ENCODE assay signal across 21 cellular contexts in the genomic region with DNA sequence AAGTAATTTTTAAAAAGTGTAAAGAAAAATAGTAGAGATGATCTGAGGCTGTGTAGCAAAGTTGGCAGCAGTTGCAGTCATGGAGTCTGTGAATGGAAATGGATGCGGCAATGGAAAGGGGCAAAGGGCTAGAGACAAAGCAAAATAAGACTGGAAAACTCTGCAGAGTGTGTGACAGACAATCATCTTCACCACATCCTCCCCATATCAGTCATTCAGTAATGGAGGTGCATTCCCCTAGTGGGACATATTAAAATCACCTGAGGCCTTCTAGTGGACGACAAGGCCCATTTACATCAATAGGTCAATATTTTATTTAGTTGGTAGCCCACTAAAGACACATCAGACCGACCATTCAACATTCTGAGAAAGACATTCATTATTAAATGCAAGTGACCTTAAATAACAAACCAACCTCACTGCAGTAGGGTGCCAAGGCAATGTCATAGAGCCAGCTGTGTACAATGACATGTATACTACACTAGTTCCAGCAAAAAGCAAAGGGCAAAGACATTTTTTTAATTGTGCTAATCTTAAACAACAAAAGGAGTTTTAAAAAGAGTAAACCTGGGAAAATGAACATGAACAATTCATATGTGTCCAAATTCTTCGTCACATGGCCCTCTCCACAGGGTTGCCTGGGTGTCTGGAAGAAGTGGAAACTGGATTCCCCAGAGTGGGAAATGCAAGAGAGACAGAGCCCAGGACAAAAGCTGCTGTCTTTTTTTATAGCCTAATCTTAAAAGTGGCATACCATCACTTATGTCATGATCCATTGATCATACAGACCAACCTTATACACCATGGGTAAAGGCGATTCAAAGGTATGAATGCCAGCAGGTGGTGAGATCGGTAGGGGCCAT. TPM values are rescaled to one million over a fixed set of nuclear protein-coding genes. Genes with fewer than 3 reads are reported as not detected.
DNase-seq lines count a peak whose midpoint lies in the region; ATAC-seq and TF ChIP-seq lines count a peak whose summit lies in the region.
"Had no signal": no experiment of that assay in that cellular context is flagged by ENCODE, and none has a peak within 500 bp of the region (broad histone marks: within the 10 kb centered on the region; RNA-seq: fewer than 3 reads in every experiment).

No MANE protein-coding gene starts in this region.

- H3K4me1 ChIP-seq in Panc1 (ENCODE audit: control insufficient read depth, insufficient read depth, low read length) (peaks cover 4% of the 10 kb centered on the region; the same call in 1 of the 2 replicates), parathyroid adenoma (no peaks in the 10 kb centered on the region)
- H3K4me1 ChIP-seq: BE2C, gastrocnemius medialis, testis had no signal

- H3K4me1 Mint-ChIP-seq in activated CD8-positive, alpha-beta T cell treated with anti-CD3 and anti-CD28 coated beads for 36 hours (ENCODE audit: low read depth) = peaks cover 2% of the 10 kb centered on the region
- H3K4me1 Mint-ChIP-seq in activated CD8-positive, alpha-beta T cell treated with anti-CD3 and anti-CD28 coated beads, Interleukin-2, amount 10 ng/mL, durations not matched to agents 7 days and 5 days (ENCODE audit: low read depth) = peaks cover 10% of the 10 kb centered on the region
- H3K4me1 Mint-ChIP-seq: naive B cell had no signal

- H3K4me2 ChIP-seq in parathyroid adenoma (ENCODE audit: low read length) = no peak overlapping the region

- H3K9ac ChIP-seq in parathyroid adenoma = no peak overlapping the region

- POLR2A ChIA-PET in activated CD8-positive, alpha-beta T cell treated with anti-CD3 and anti-CD28 coated beads for 36 hours (lab: Charles Lee) = no interaction called here
- POLR2A ChIA-PET in activated CD8-positive, alpha-beta T cell treated with anti-CD3 and anti-CD28 coated beads, Interleukin-2, amount 10 ng/mL, durations not matched to agents 7 days and 5 days (lab: Charles Lee) = no interaction called here
- POLR2A ChIA-PET in Panc1 (lab: Charles Lee) = interaction anchor here (0.6 kb wide), 1 partner anchor 23 kb away, joined by 6 read pairs; no protein-coding TSS in a partner anchor

- H3K9me3 Mint-ChIP-seq in activated CD8-positive, alpha-beta T cell treated with anti-CD3 and anti-CD28 coated beads for 36 hours = peaks cover 4% of the 10 kb centered on the region
- no peaks in the 10 kb centered on the region for H3K9me3 Mint-ChIP-seq in activated CD8-positive, alpha-beta T cell treated with anti-CD3 and anti-CD28 coated beads, Interleukin-2, amount 10 ng/mL, durations not matched to agents 7 days and 5 days (ENCODE audit: insufficient read depth)
- H3K9me3 Mint-ChIP-seq: activated naive CD4-positive, alpha-beta T cell treated with anti-CD3 and anti-CD28 coated beads, Interleukin-2, amount 50 U/mL, for 24 hours had no signal

- peak; percentile 62 for ATAC-seq in activated CD8-positive, alpha-beta T cell treated with anti-CD3 and anti-CD28 coated beads for 36 hours
- ATAC-seq in activated CD8-positive, alpha-beta T cell treated with anti-CD3 and anti-CD28 coated beads, Interleukin-2, amount 10 ng/mL, durations not matched to agents 7 days and 5 days = no peak
- ATAC-seq in GM21529 (IDR thresholded peaks at IDR 0.05; ENCODE audit: unreplicated experiment) (peak; percentile 56), Panc1 (no peak), GM21825 (IDR thresholded peaks at IDR 0.05; ENCODE audit: unreplicated experiment) (no peak), GM19324 (IDR thresholded peaks at IDR 0.05; ENCODE audit: low FRiP score, unreplicated experiment) (no peak)
- ATAC-seq: gastrocnemius medialis, right cardiac atrium had no signal

- H3K36me3 ChIP-seq in Panc1 (ENCODE audit: control insufficient read depth, insufficient read depth, low read length) (no peaks in the 10 kb centered on the region), parathyroid adenoma (ENCODE audit: control insufficient read depth, insufficient read depth, low read length) (no peaks in the 10 kb centered on the region)
- H3K36me3 ChIP-seq: BE2C, gastrocnemius medialis had no signal

- in situ Hi-C loops in Panc1 (cut with HindIII; ENCODE audit: low pct_unique_long_range_greater_than_20kb, low sequenced_read_pairs) = no loop called here

- H2AFZ ChIP-seq in parathyroid adenoma = peak overlapping the region; percentile 6

- no peak for DNase-seq in activated CD8-positive, alpha-beta T cell treated with anti-CD3 and anti-CD28 coated beads for 36 hours
- no peak for DNase-seq in activated CD8-positive, alpha-beta T cell treated with anti-CD3 and anti-CD28 coated beads, Interleukin-2, amount 10 ng/mL, durations not matched to agents 7 days and 5 days
- DNase-seq in Panc1 (ENCODE audit: low read depth, low spot score) (no peak), NCI-H524 (lab: John Stamatoyannopoulos, UW) (no peak)
- DNase-seq: BE2C, DND-41, gastrocnemius medialis, kidney glomerular epithelial cell, naive B cell, NCI-H1048, NCI-H2029 treated with DMSO at 0.1 percent for 48 hours, NCI-H446 treated with DMSO at 0.1 percent for 48 hours, occipital lobe, right cardiac atrium, T1000, testis had no signal

- H3K79me2 ChIP-seq in parathyroid adenoma = no peaks in the 10 kb centered on the region

- H3K27ac ChIP-seq in Panc1 (ENCODE audit: low read length) (no peak overlapping the region), parathyroid adenoma (no peak overlapping the region)
- H3K27ac ChIP-seq: gastrocnemius medialis, testis had no signal

- no TSS peak for BruUV-seq in Panc1 (replicated peaks; lab: Mats Ljungman, UMichigan)

- no peak overlapping the region for H3K4me3 ChIP-seq in Panc1 (ENCODE audit: low read depth in 2 of 2, low read length in 2 of 2)
- no peak overlapping the region for H3K4me3 ChIP-seq in parathyroid adenoma (ENCODE audit: low read depth, low read length)
- H3K4me3 ChIP-seq: gastrocnemius medialis, testis had no signal

- H3K9me3 ChIP-seq in Panc1 (ENCODE audit: control insufficient read depth, insufficient read depth, low read depth, low read length) = no peaks in the 10 kb centered on the region
- H3K9me3 ChIP-seq in parathyroid adenoma (ENCODE audit: control insufficient read depth, low read length) = no peaks in the 10 kb centered on the region
- H3K9me3 ChIP-seq: BE2C, gastrocnemius medialis, testis had no signal

- H3K27ac Mint-ChIP-seq in activated CD8-positive, alpha-beta T cell treated with anti-CD3 and anti-CD28 coated beads for 36 hours = no peak overlapping the region
- no peak overlapping the region for H3K27ac Mint-ChIP-seq in activated CD8-positive, alpha-beta T cell treated with anti-CD3 and anti-CD28 coated beads, Interleukin-2, amount 10 ng/mL, durations not matched to agents 7 days and 5 days
- H3K27ac Mint-ChIP-seq: activated naive CD4-positive, alpha-beta T cell treated with anti-CD3 and anti-CD28 coated beads, Interleukin-2, amount 50 U/mL, for 24 hours; naive B cell had no signal

- no peak overlapping the region for H3K4me3 Mint-ChIP-seq in activated CD8-positive, alpha-beta T cell treated with anti-CD3 and anti-CD28 coated beads for 36 hours
- H3K4me3 Mint-ChIP-seq in activated CD8-positive, alpha-beta T cell treated with anti-CD3 and anti-CD28 coated beads, Interleukin-2, amount 10 ng/mL, durations not matched to agents 7 days and 5 days = no peak overlapping the region
- H3K4me3 Mint-ChIP-seq: activated naive CD4-positive, alpha-beta T cell treated with anti-CD3 and anti-CD28 coated beads, Interleukin-2, amount 50 U/mL, for 24 hours; naive B cell had no signal

- CTCF ChIA-PET in activated CD8-positive, alpha-beta T cell treated with anti-CD3 and anti-CD28 coated beads for 36 hours (lab: Charles Lee) = no interaction called here
- CTCF ChIA-PET in activated CD8-positive, alpha-beta T cell treated with anti-CD3 and anti-CD28 coated beads, Interleukin-2, amount 10 ng/mL, durations not matched to agents 7 days and 5 days (lab: Charles Lee) = no interaction called here
- CTCF ChIA-PET in Panc1 (lab: Charles Lee) = interaction anchor here (0.5 kb wide), 1 partner anchor 103 kb away, joined by 3 read pairs; no protein-coding TSS in a partner anchor

- H3K36me3 Mint-ChIP-seq in activated CD8-positive, alpha-beta T cell treated with anti-CD3 and anti-CD28 coated beads for 36 hours (ENCODE audit: low read depth) = no peaks in the 10 kb centered on the region
- no peaks in the 10 kb centered on the region for H3K36me3 Mint-ChIP-seq in activated CD8-positive, alpha-beta T cell treated with anti-CD3 and anti-CD28 coated beads, Interleukin-2, amount 10 ng/mL, durations not matched to agents 7 days and 5 days (ENCODE audit: low read depth)
- H3K36me3 Mint-ChIP-seq: naive B cell had no signal

- no peaks in the 10 kb centered on the region for H3K27me3 Mint-ChIP-seq in activated CD8-positive, alpha-beta T cell treated with anti-CD3 and anti-CD28 coated beads for 36 hours
- H3K27me3 Mint-ChIP-seq in activated CD8-positive, alpha-beta T cell treated with anti-CD3 and anti-CD28 coated beads, Interleukin-2, amount 10 ng/mL, durations not matched to agents 7 days and 5 days (ENCODE audit: low read depth) = no peaks in the 10 kb centered on the region
- H3K27me3 Mint-ChIP-seq: activated naive CD4-positive, alpha-beta T cell treated with anti-CD3 and anti-CD28 coated beads, Interleukin-2, amount 50 U/mL, for 24 hours had no signal

- H3K27me3 ChIP-seq in Panc1 (ENCODE audit: control insufficient read depth, insufficient read depth, low read length) (no peaks in the 10 kb centered on the region), parathyroid adenoma (ENCODE audit: control insufficient read depth, insufficient read depth, low read length) (no peaks in the 10 kb centered on the region)
- H3K27me3 ChIP-seq: BE2C, gastrocnemius medialis, testis had no signal

- no peak for TF ChIP-seq CTCF in activated CD8-positive, alpha-beta T cell treated with anti-CD3 and anti-CD28 coated beads for 36 hours (IDR thresholded peaks at IDR 0.05)
- TF ChIP-seq CTCF in Panc1 (IDR thresholded peaks at IDR 0.05) (peak; percentile 10; the same call in 1 of the 2 replicates), parathyroid adenoma (IDR thresholded peaks at IDR 0.05) (no peak)

- intact Hi-C loops in activated CD8-positive, alpha-beta T cell treated with anti-CD3 and anti-CD28 coated beads for 36 hours (cut with micrococcal nuclease) = no loop called here
- intact Hi-C loops in Panc1 (cut with micrococcal nuclease; ENCODE audit: unreplicated experiment) = no loop called here

RNA-seq across cellular contexts. Expression of a gene that starts 15.6 kb away (rescaled TPM):
- 10 to 100 TPM; 14.4 to 15.3 TPM for total RNA-seq in activated CD8-positive, alpha-beta T cell treated with anti-CD3 and anti-CD28 coated beads for 36 hours
- total RNA-seq in activated CD8-positive, alpha-beta T cell treated with anti-CD3 and anti-CD28 coated beads, Interleukin-2, amount 10 ng/mL, durations not matched to agents 7 days and 5 days = 10 to 100 TPM; 16.6 to 17.2 TPM
- total RNA-seq in Panc1 (2021; ENCODE audit: unreplicated experiment) = 14.7 TPM
- 7.6 TPM for polyA plus RNA-seq in Panc1 (2012; ENCODE audit: insufficient read length)

Comparison
In these comparisons a context has a peak if more than half of its experiments do, and no peak if none do; other contexts are left out.
1. ATAC-seq: peak in activated CD8-positive, alpha-beta T cell treated with anti-CD3 and anti-CD28 coated beads for 36 hours (single experiment) and GM21529 (single experiment); none in activated CD8-positive, alpha-beta T cell treated with anti-CD3 and anti-CD28 coated beads, Interleukin-2, amount 10 ng/mL, durations not matched to agents 7 days and 5 days (single experiment), Panc1 (single experiment), GM21825 (single experiment) and GM19324 (single experiment).